18 cellular contexts compared by ENCODE assay signal in genomic region chr13:109738298-109738746, GRCh38.
"Had no signal": no experiment of that assay in that cellular context is flagged by ENCODE, and none has a peak within 500 bp of the region (broad histone marks: within the 10 kb centered on the region; RNA-seq: fewer than 3 reads in every experiment).

No MANE protein-coding gene starts in this region.

- ATAC-seq: effector memory CD8-positive, alpha-beta T cell; natural killer cell treated with Interleukin-12 subunit alpha and Interleukin-12 subunit beta and Interleukin-15 and Interleukin-18, amount 100 ng/mL, for 72 hours; T-cell had no signal

- H3K27me3 ChIP-seq: tibial nerve had no signal

- H3K4me1 ChIP-seq: tibial nerve had no signal

- H3K9me3 ChIP-seq: left ventricle myocardium inferior, tibial nerve had no signal

- H3K4me3 Mint-ChIP-seq: effector memory CD8-positive, alpha-beta T cell; natural killer cell treated with Interleukin-12 subunit alpha and Interleukin-12 subunit beta and Interleukin-15 and Interleukin-18, amount 100 ng/mL, for 72 hours; T-cell had no signal

- DNase-seq: activated CD4-positive, CD25-positive, alpha-beta regulatory T cell treated with anti-CD3 and anti-CD28 coated beads, Interleukin-2, amount 50 U/mL, for 72 hours; activated naive CD4-positive, alpha-beta T cell; activated T-cell treated with anti-CD3 and anti-CD28 coated beads for 4 hours; aorta; dermis blood vessel endothelial cell; effector memory CD8-positive, alpha-beta T cell; erythroblast; kidney; left ventricle myocardium inferior; mesendoderm; nucleus accumbens; stimulated activated CD4-positive, alpha-beta T cell treated with anti-CD3 and anti-CD28 coated beads, Interleukin-15, amount 100 ng/mL, for 24 hours; stimulated activated CD4-positive, alpha-beta T cell treated with anti-CD3 and anti-CD28 coated beads, Interleukin-4, amount 100 ng/mL, for 1 hour; stimulated activated naive CD4-positive, alpha-beta T cell; T-cell; T-helper 9 cell had no signal

- H3K27ac ChIP-seq: tibial nerve had no signal

- H3K36me3 Mint-ChIP-seq: natural killer cell treated with Interleukin-12 subunit alpha and Interleukin-12 subunit beta and Interleukin-15 and Interleukin-18, amount 100 ng/mL, for 72 hours; T-cell had no signal

- H3K9me3 Mint-ChIP-seq: natural killer cell treated with Interleukin-12 subunit alpha and Interleukin-12 subunit beta and Interleukin-15 and Interleukin-18, amount 100 ng/mL, for 72 hours; T-cell had no signal

- H3K4me3 ChIP-seq: tibial nerve had no signal

- H3K36me3 ChIP-seq: left ventricle myocardium inferior, tibial nerve had no signal

- H3K27ac Mint-ChIP-seq: effector memory CD8-positive, alpha-beta T cell; natural killer cell treated with Interleukin-12 subunit alpha and Interleukin-12 subunit beta and Interleukin-15 and Interleukin-18, amount 100 ng/mL, for 72 hours; T-cell had no signal
